8 cellular contexts compared by ENCODE assay signal in the genomic region with DNA sequence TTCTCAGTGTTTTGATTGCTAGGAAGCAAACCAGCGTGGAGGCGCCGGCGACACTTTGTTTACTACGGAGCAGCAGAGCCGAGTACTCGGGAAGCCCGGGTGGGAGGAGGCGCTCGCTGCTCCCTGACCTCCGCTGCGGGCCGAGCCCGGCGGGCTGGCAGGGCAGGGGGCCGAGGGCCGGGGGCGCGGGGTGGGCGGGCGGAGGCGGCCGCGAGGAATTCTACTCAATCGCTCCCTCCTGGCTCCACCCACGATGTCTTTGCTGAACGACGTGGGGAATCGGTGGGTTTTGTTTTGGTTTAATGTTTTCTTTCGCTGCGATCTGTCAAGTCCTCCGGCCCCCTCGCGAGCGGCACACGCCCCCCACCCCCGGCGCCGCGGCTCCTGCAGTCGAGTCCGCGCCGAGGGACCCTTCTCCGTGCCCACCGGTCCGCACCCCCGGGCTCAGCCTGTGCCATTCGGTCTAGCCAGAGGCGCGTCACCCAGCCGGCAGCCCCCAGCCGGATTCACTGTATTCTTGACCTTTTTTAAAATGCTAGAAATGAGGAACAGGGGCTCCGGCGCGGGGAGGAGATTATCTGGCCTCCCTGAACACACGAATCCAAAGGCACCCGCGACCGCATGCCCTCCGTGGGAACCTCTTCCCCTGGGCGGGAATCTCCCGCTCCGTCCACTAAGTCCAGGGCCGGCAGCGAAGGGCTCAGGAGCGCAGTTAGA. TPM values are rescaled to one million over a fixed set of nuclear protein-coding genes. Genes with fewer than 3 reads are reported as not detected.
DNase-seq lines count a peak whose midpoint lies in the region; ATAC-seq and TF ChIP-seq lines count a peak whose summit lies in the region.

No MANE protein-coding gene starts in this region.

- DNase-seq in DND-41 (no peak), GM23248 (peak; percentile 77), NOMO-1 treated with dmso at 0.1 percent for 144 hours (lab: John Stamatoyannopoulos, UW; ENCODE audit: unreplicated experiment) (peak; percentile 54), right atrium auricular region (ENCODE audit: low spot score) (no peak), progenitor cell of endocrine pancreas (ENCODE audit: low spot score, unreplicated experiment) (peak; percentile 51)
- DNase-seq in activated naive CD8-positive, alpha-beta T cell treated with anti-CD3 and anti-CD28 coated beads, Interleukin-2, amount 50 U/mL, for 24 hours = peak; percentile 58

- no peaks in the 10 kb centered on the region for H3K9me2 ChIP-seq in GM23248 (ENCODE audit: insufficient read depth)

- no peaks in the 10 kb centered on the region for H3K27me3 Mint-ChIP-seq in activated naive CD8-positive, alpha-beta T cell treated with anti-CD3 and anti-CD28 coated beads, Interleukin-2, amount 50 U/mL, for 24 hours
- peaks cover 10% of the 10 kb centered on the region for H3K27me3 Mint-ChIP-seq in progenitor cell of endocrine pancreas

- H3K9me3 ChIP-seq in DND-41 (ENCODE audit: insufficient read depth, low read length, severe bottlenecking) (no peaks in the 10 kb centered on the region), GM23248 (ENCODE audit: low read depth) (no peaks in the 10 kb centered on the region), right atrium auricular region (no peaks in the 10 kb centered on the region)

- peaks cover 16% of the 10 kb centered on the region for H3K27me3 ChIP-seq in DND-41 (ENCODE audit: insufficient read depth, low read length, poor library complexity)
- no peaks in the 10 kb centered on the region for H3K27me3 ChIP-seq in GM23248 (replicated peaks; ENCODE audit: insufficient read depth)
- H3K27me3 ChIP-seq in right atrium auricular region = no peaks in the 10 kb centered on the region

- peak overlapping the region; percentile 59; the same call in 1 of the 2 replicates for H3K27ac ChIP-seq in DND-41 (ENCODE audit: low read length)
- H3K27ac ChIP-seq in GM23248 = no peak overlapping the region
- peak overlapping the region; percentile 91 to 96 for H3K27ac ChIP-seq in right atrium auricular region

- H3K4me2 ChIP-seq in DND-41 (ENCODE audit: insufficient read depth, low read length) = peak overlapping the region; percentile 78
- peak overlapping the region; percentile 69 for H3K4me2 ChIP-seq in GM23248 (ENCODE audit: unreplicated experiment)

- H3K4me3 Mint-ChIP-seq in activated naive CD8-positive, alpha-beta T cell treated with anti-CD3 and anti-CD28 coated beads, Interleukin-2, amount 50 U/mL, for 24 hours = peak overlapping the region; percentile 85
- peak overlapping the region; percentile 76 for H3K4me3 Mint-ChIP-seq in progenitor cell of endocrine pancreas (ENCODE audit: low read depth)

- H2AFZ ChIP-seq in DND-41 (ENCODE audit: low read depth, low read length) = peak overlapping the region; percentile 87
- H2AFZ ChIP-seq in GM23248 = peak overlapping the region; percentile 86

- H3K4me1 Mint-ChIP-seq in activated naive CD8-positive, alpha-beta T cell treated with anti-CD3 and anti-CD28 coated beads, Interleukin-2, amount 50 U/mL, for 24 hours = peaks cover 44% of the 10 kb centered on the region
- peaks cover 13% of the 10 kb centered on the region for H3K4me1 Mint-ChIP-seq in progenitor cell of endocrine pancreas (ENCODE audit: low read depth)

- H3K36me3 Mint-ChIP-seq in activated naive CD8-positive, alpha-beta T cell treated with anti-CD3 and anti-CD28 coated beads, Interleukin-2, amount 50 U/mL, for 24 hours (ENCODE audit: low read depth) = peaks cover 13% of the 10 kb centered on the region
- no peaks in the 10 kb centered on the region for H3K36me3 Mint-ChIP-seq in progenitor cell of endocrine pancreas (ENCODE audit: insufficient read depth)

- H3K9ac ChIP-seq in DND-41 (ENCODE audit: low read depth, low read length) (peak overlapping the region; percentile 92), GM23248 (peak overlapping the region; percentile 62)

- H3K27ac Mint-ChIP-seq in activated naive CD8-positive, alpha-beta T cell treated with anti-CD3 and anti-CD28 coated beads, Interleukin-2, amount 50 U/mL, for 24 hours = peak overlapping the region; percentile 90
- H3K27ac Mint-ChIP-seq in progenitor cell of endocrine pancreas = peak overlapping the region; percentile 83

- 2% methylated on average over 39 to 63 of the region's 67 CpGs for WGBS in GM23248 (ENCODE audit: low coverage in 1 of 2, low lambda C conversion rate in 2 of 2, missing lambda C conversion rate in 2 of 2), 2 experiments

- no peaks in the 10 kb centered on the region for H3K9me3 Mint-ChIP-seq in activated naive CD8-positive, alpha-beta T cell treated with anti-CD3 and anti-CD28 coated beads, Interleukin-2, amount 50 U/mL, for 24 hours
- H3K9me3 Mint-ChIP-seq in progenitor cell of endocrine pancreas (ENCODE audit: low read depth) = no peaks in the 10 kb centered on the region

- H3K4me3 ChIP-seq in DND-41 (ENCODE audit: low read depth in 1 of 2, low read length in 2 of 2) (peak overlapping the region; percentile 49 to 97; a peak in 3 of 4 replicates), GM23248 (peak overlapping the region; percentile 76), right atrium auricular region (peak overlapping the region; percentile 67 to 74)

- peaks cover 21% of the 10 kb centered on the region for H3K4me1 ChIP-seq in DND-41 (ENCODE audit: insufficient read depth, low read length)
- H3K4me1 ChIP-seq in GM23248 (ENCODE audit: insufficient read depth) = no peaks in the 10 kb centered on the region; the same call in 1 of the 2 replicates
- H3K4me1 ChIP-seq in right atrium auricular region = peaks cover 0 to 32% of the 10 kb centered on the region in 2 donors

- in situ Hi-C loops in GM23248 (cut with MboI) = no loop called here

- H3F3A ChIP-seq in GM23248 (ENCODE audit: insufficient read depth) = peaks cover 18% of the 10 kb centered on the region

- H4K20me1 ChIP-seq in DND-41 (ENCODE audit: insufficient read depth, low read length) (no peaks in the 10 kb centered on the region), GM23248 (ENCODE audit: insufficient read depth) (no peaks in the 10 kb centered on the region)

- peak; percentile 64 for ATAC-seq in DND-41 (ENCODE audit: insufficient read depth, low read depth)
- peak; percentile 12 for ATAC-seq in activated naive CD8-positive, alpha-beta T cell treated with anti-CD3 and anti-CD28 coated beads, Interleukin-2, amount 50 U/mL, for 24 hours
- no peak for ATAC-seq in HG03097 (IDR thresholded peaks at IDR 0.05; ENCODE audit: low FRiP score, unreplicated experiment)
- no peak for ATAC-seq in HG02970 (IDR thresholded peaks at IDR 0.05; ENCODE audit: low FRiP score, unreplicated experiment)

- TF ChIP-seq CTCF in DND-41 (IDR thresholded peaks at IDR 0.05; ENCODE audit: borderline replicate concordance, extremely low read depth, low read length, poor library complexity, severe bottlenecking) (no peak), right atrium auricular region (IDR thresholded peaks at IDR 0.05) (no peak), progenitor cell of endocrine pancreas (IDR thresholded peaks at IDR 0.05; ENCODE audit: unreplicated experiment) (no peak)

- H3K36me3 ChIP-seq in DND-41 (ENCODE audit: insufficient read depth, low read length) = no peaks in the 10 kb centered on the region
- no peaks in the 10 kb centered on the region for H3K36me3 ChIP-seq in GM23248 (ENCODE audit: low read depth)
- no peaks in the 10 kb centered on the region for H3K36me3 ChIP-seq in right atrium auricular region

- H3K79me2 ChIP-seq in DND-41 (ENCODE audit: insufficient read depth, low read length) = 0 out of 2 replicates have a peak, but pooled peaks cover 3% of the 10 kb centered on the region
- no peaks in the 10 kb centered on the region for H3K79me2 ChIP-seq in GM23248 (ENCODE audit: insufficient read depth)

RNA-seq across cellular contexts. Expression of a gene that starts 0.6 kb away (rescaled TPM):
- total RNA-seq in GM23248 (2014; rRNA removed; shearing (Covaris generic)) = 0.63 and 1.1 TPM in 2 replicates
- polyA plus RNA-seq in GM23248 (2016; fragmentation: Nextera tagmentation; extraction: Ambion mirVana) = 0.46 and 0.59 TPM in 2 replicates
- total RNA-seq in right atrium auricular region (10 to 100 TPM; 17.3 to 32.7 TPM), progenitor cell of endocrine pancreas (15.7 TPM in 2 replicates)

Comparison
In these comparisons a context has a peak if more than half of its experiments do, and no peak if none do; other contexts are left out.
1. ATAC-seq: peak in DND-41 (single experiment) and activated naive CD8-positive, alpha-beta T cell treated with anti-CD3 and anti-CD28 coated beads, Interleukin-2, amount 50 U/mL, for 24 hours (single experiment); none in HG03097 (single experiment) and HG02970 (single experiment).
2. DNase-seq: peak in GM23248 (single experiment), NOMO-1 treated with dmso at 0.1 percent for 144 hours (single experiment), activated naive CD8-positive, alpha-beta T cell treated with anti-CD3 and anti-CD28 coated beads, Interleukin-2, amount 50 U/mL, for 24 hours (single experiment) and progenitor cell of endocrine pancreas (single experiment); none in DND-41 (single experiment) and right atrium auricular region (single experiment).
3. Peak in every context shown above with its lines, with median percentiles within 50 percentile points of each other: H3K4me3 ChIP-seq.